19 cellular contexts compared by ENCODE assay signal in the genomic region with DNA sequence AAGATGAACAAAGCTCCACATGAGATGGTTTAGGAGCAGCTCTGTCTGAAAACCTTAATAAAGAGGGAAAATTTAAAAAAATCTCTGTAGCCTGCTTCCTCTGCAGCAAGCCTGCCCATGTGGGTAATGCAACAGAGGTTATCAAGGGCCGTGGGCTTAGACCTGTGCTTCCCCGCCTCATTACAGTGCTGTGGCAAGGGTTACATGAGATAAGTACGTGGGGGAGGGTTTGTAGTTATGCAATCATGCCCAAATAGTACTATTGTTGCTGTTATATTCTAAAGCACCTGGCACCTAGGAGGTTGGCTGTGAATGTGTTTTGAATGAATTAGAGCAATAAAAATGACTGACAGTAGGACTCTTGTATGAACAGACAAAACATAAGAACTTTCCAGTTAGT.
DNase-seq lines count a peak whose midpoint lies in the region; ATAC-seq, FAIRE-seq and TF ChIP-seq lines count a peak whose summit lies in the region.
"Had no signal": no experiment of that assay in that cellular context is flagged by ENCODE, and none has a peak within 500 bp of the region (broad histone marks: within the 10 kb centered on the region; RNA-seq: fewer than 3 reads in every experiment).

No MANE protein-coding gene starts in this region.

- intact Hi-C loops in body of pancreas (cut with DNase I), result no loop called here

- peak overlapping the region in 1 of 4 donors; percentile 37 for H3K27ac ChIP-seq in body of pancreas
- H3K27ac ChIP-seq in small intestine (ENCODE audit: low read depth in 1 of 2, low read length in 1 of 2), result no peak overlapping the region
- H3K27ac ChIP-seq: cardiac muscle cell, gastroesophageal sphincter, neural progenitor cell, tibial nerve had no signal

- no peak overlapping the region for H3K4me3 ChIP-seq in body of pancreas
- H3K4me3 ChIP-seq in small intestine (ENCODE audit: low read depth in 1 of 2, low read length in 2 of 2), result no peak overlapping the region
- H3K4me3 ChIP-seq: cardiac muscle cell, gastroesophageal sphincter, neural progenitor cell, prostate gland, tibial nerve had no signal

- no peak for TF ChIP-seq CTCF in body of pancreas (IDR thresholded peaks at IDR 0.05)

- no peak for FAIRE-seq in small intestine (lab: Jason Lieb, UNC)
- FAIRE-seq: endometrium, keratinocyte had no signal

- ATAC-seq in body of pancreas, result peak; percentile 33
- ATAC-seq in GM21576 (IDR thresholded peaks at IDR 0.05; ENCODE audit: unreplicated experiment), result no peak
- ATAC-seq: gastroesophageal sphincter had no signal

- H3K9me3 ChIP-seq in body of pancreas (no peaks in the 10 kb centered on the region), small intestine (ENCODE audit: control insufficient read depth, low read depth) (no peaks in the 10 kb centered on the region)
- H3K9me3 ChIP-seq: gastroesophageal sphincter, prostate gland, tibial nerve had no signal

- 23 to 30% methylated on average over 3 of the region's 3 CpGs for WGBS in body of pancreas, 2 donors
- WGBS in small intestine, 3 donors, result 4 to 48% (median 28%) methylated on average over 3 of the region's 3 CpGs

- TF ChIP-seq POLR2A in body of pancreas (IDR thresholded peaks at IDR 0.05), result no peak

- H3K36me3 ChIP-seq in body of pancreas (replicated peaks in 1 of 2; ENCODE audit: insufficient read depth in 1 of 2, low read depth in 2 of 2), result no peaks in the 10 kb centered on the region
- no peaks in the 10 kb centered on the region for H3K36me3 ChIP-seq in small intestine (ENCODE audit: control insufficient read depth in 2 of 2, insufficient read depth in 2 of 2, low read length in 2 of 2)
- H3K36me3 ChIP-seq: cardiac muscle cell, gastroesophageal sphincter, neural progenitor cell, prostate gland, tibial nerve had no signal

- peaks cover 11% of the 10 kb centered on the region for H3K4me1 ChIP-seq in body of pancreas
- peaks cover 0 to 5% of the 10 kb centered on the region in 2 donors for H3K4me1 ChIP-seq in small intestine (ENCODE audit: control insufficient read depth in 2 of 2, insufficient read depth in 1 of 2, low read depth in 1 of 2, low read length in 1 of 2)
- H3K4me1 ChIP-seq: gastroesophageal sphincter, prostate gland had no signal

- H3K27me3 ChIP-seq in body of pancreas, result no peaks in the 10 kb centered on the region
- no peaks in the 10 kb centered on the region for H3K27me3 ChIP-seq in small intestine (ENCODE audit: control insufficient read depth in 2 of 2, insufficient read depth in 2 of 2, low read length in 2 of 2)
- H3K27me3 ChIP-seq: cardiac muscle cell, gastroesophageal sphincter, neural progenitor cell, tibial nerve had no signal

- peak; percentile 92 for DNase-seq in NCI-H1105 (lab: John Stamatoyannopoulos, UW)
- DNase-seq in NCI-H345 treated with DMSO at 0.1 percent for 48 hours (lab: John Stamatoyannopoulos, UW; ENCODE audit: unreplicated experiment), result peak; percentile 60
- DNase-seq in body of pancreas, result peak in 1 of 4 donors; percentile 8
- DNase-seq in small intestine, result peak; percentile 57
- DNase-seq in dermis blood vessel endothelial cell, result no peak
- no peak for DNase-seq in T-helper 9 cell
- DNase-seq: activated CD4-positive, alpha-beta T cell treated with anti-CD3 and anti-CD28 coated beads, Interleukin-2, amount 10 ng/mL, durations not matched to agents 7 days and 5 days; activated naive CD4-positive, alpha-beta T cell treated with anti-CD3 and anti-CD28 coated beads, Interleukin-2, amount 10 ng/mL, durations not matched to agents 7 days and 5 days; amygdala; NCI-H1694 treated with DMSO at 0.1 percent for 48 hours; NCI-H226 had no signal

Comparison
In these comparisons a context has a peak if more than half of its experiments do, and no peak if none do; other contexts are left out.
1. DNase-seq: peak in NCI-H1105 (single experiment), NCI-H345 treated with DMSO at 0.1 percent for 48 hours (single experiment) and small intestine (single experiment); none in dermis blood vessel endothelial cell (single experiment) and T-helper 9 cell (single experiment).